Comparison of ENCODE assay signal across 25 cellular contexts in the genomic region with DNA sequence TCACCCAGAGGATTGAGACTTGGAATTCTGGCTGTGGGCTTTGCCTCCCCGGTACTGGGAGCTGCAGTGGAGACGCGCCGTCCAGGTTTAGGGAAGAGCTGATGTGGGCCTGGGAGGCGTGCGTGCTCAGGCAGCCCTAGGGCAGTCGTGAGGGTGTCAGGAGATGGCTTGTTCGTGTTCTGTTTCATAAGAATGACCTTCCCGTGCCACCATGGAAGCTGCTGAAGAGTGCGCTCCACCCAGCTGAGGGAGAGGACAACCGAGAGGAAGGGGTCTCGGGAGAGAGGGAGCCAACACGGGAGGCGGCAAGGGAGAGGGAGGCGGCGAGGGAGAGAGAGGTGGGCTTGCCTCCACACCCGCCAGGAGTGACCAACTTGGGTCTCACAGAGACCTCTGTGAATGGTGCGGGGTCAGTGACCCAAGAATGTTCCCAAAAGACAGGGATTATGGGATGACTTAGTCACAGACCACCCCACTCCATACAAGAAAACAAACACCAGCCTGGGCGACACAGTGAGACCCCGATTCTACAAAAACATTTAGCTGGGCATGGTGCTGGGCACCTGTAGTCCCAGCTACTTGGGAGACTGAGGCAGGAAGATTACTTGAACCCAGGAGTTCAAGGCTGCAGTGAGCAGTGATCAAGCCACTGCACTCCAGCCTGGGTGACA. TPM values are rescaled to one million over a fixed set of nuclear protein-coding genes. Genes with fewer than 3 reads are reported as not detected.
DNase-seq lines count a peak whose midpoint lies in the region; FAIRE-seq and TF ChIP-seq lines count a peak whose summit lies in the region.
"Had no signal": no experiment of that assay in that cellular context is flagged by ENCODE, and none has a peak within 500 bp of the region (broad histone marks: within the 10 kb centered on the region; RNA-seq: fewer than 3 reads in every experiment).

No MANE protein-coding gene starts in this region.

- H3K36me3 ChIP-seq in BLaER1: peaks cover 100% of the 10 kb centered on the region
- peaks cover 31% of the 10 kb centered on the region for H3K36me3 ChIP-seq in H7 (replicated peaks; ENCODE audit: control insufficient read depth, insufficient read depth, low read length)
- H3K36me3 ChIP-seq in neural progenitor cell: no peaks in the 10 kb centered on the region

- peak overlapping the region; percentile 68 for H3K27ac Mint-ChIP-seq in neural progenitor cell
- H3K27ac Mint-ChIP-seq: CD4-positive, alpha-beta memory T cell; IgD-negative memory B cell had no signal

- H3K4me3 Mint-ChIP-seq in neural progenitor cell: no peak overlapping the region
- H3K4me3 Mint-ChIP-seq: IgD-negative memory B cell had no signal

- H3K27ac ChIP-seq in BLaER1 (no peak overlapping the region), caudate nucleus (ENCODE audit: low read depth, low read length) (peak overlapping the region; percentile 74), neural progenitor cell (no peak overlapping the region)
- H3K27ac ChIP-seq: HL-60, KMS-11, SJCRH30 had no signal

- in situ Hi-C loops in G401 (cut with HindIII; ENCODE audit: low sequenced_read_pairs): no loop called here

- H3K4me2 ChIP-seq in BLaER1: no peak overlapping the region
- no peak overlapping the region for H3K4me2 ChIP-seq in neural progenitor cell
- H3K4me2 ChIP-seq: KMS-11 had no signal

- H3K27me3 Mint-ChIP-seq in neural progenitor cell (ENCODE audit: insufficient read depth, low read depth): peaks cover 2% of the 10 kb centered on the region
- H3K27me3 Mint-ChIP-seq: CD4-positive, alpha-beta memory T cell; IgD-negative memory B cell had no signal

- no peak for TF ChIP-seq POLR2A in GM12892 (IDR thresholded peaks at IDR 0.05; ENCODE audit: low read depth, low read length)

- H3K27me3 ChIP-seq in BLaER1 (no peaks in the 10 kb centered on the region), H7 (ENCODE audit: control insufficient read depth, insufficient read depth, low read length) (no peaks in the 10 kb centered on the region), neural progenitor cell (no peaks in the 10 kb centered on the region)
- H3K27me3 ChIP-seq: SJCRH30 had no signal

- H3K79me2 ChIP-seq in neural progenitor cell (ENCODE audit: low read depth): no peaks in the 10 kb centered on the region

- H3K9me3 Mint-ChIP-seq in neural progenitor cell: peaks cover 1% of the 10 kb centered on the region
- H3K9me3 Mint-ChIP-seq: CD4-positive, alpha-beta memory T cell; IgD-negative memory B cell had no signal

- H3K4me3 ChIP-seq in BLaER1 (no peak overlapping the region), H7 (ENCODE audit: insufficient read depth, low read depth, low read length) (no peak overlapping the region), neural progenitor cell (no peak overlapping the region)
- H3K4me3 ChIP-seq: SJCRH30 had no signal

- TF ChIP-seq CTCF in neural progenitor cell (IDR thresholded peaks at IDR 0.05): no peak

- H3K4me1 Mint-ChIP-seq in neural progenitor cell: no peaks in the 10 kb centered on the region
- H3K4me1 Mint-ChIP-seq: CD4-positive, alpha-beta memory T cell; IgD-negative memory B cell had no signal

- H3K4me1 ChIP-seq in BLaER1 (no peaks in the 10 kb centered on the region), neural progenitor cell (no peaks in the 10 kb centered on the region)
- H3K4me1 ChIP-seq: SJCRH30 had no signal

- no peak overlapping the region for H2AFZ ChIP-seq in neural progenitor cell (replicated peaks)

- DNase-seq in H7 (peak; percentile 26), caudate nucleus (lab: John Stamatoyannopoulos, UW) (no peak), neural progenitor cell (ENCODE audit: low spot score) (no peak), activated gamma-delta T cell (lab: John Stamatoyannopoulos, UW) (no peak), G401 (ENCODE audit: low spot score) (no peak), GM12892 (ENCODE audit: insufficient read length) (no peak)
- DNase-seq: AML-193; C1 segment of cervical spinal cord; CD4-positive, alpha-beta memory T cell; COR-L47; DMS 273 treated with DMSO at 0.1 percent for 48 hours; DMS79 treated with DMSO at 0.1 percent for 48 hours; GOT3; MM.1S; NCI-H2029; NCI-H446; NCI-H524 treated with DMSO at 0.1 percent for 48 hours; NCI-H774; PC-3; SJCRH30 had no signal

- H3K36me3 Mint-ChIP-seq in neural progenitor cell: peaks cover 36% of the 10 kb centered on the region
- H3K36me3 Mint-ChIP-seq: CD4-positive, alpha-beta memory T cell had no signal

- H3F3A ChIP-seq in neural progenitor cell (ENCODE audit: low read depth): no peaks in the 10 kb centered on the region

- no peaks in the 10 kb centered on the region for H3K9me3 ChIP-seq in BLaER1
- no peaks in the 10 kb centered on the region for H3K9me3 ChIP-seq in neural progenitor cell (ENCODE audit: low read depth)
- H3K9me3 ChIP-seq: SJCRH30 had no signal

- no peak for FAIRE-seq in GM12892 (lab: Jason Lieb, UNC)
- FAIRE-seq: A204.1 had no signal

- H4K20me1 ChIP-seq in BLaER1 (peaks cover 41% of the 10 kb centered on the region; the same call in 1 of the 2 replicates), neural progenitor cell (ENCODE audit: low read depth) (no peaks in the 10 kb centered on the region)

- H3K9ac ChIP-seq in BLaER1 (peak overlapping the region; percentile 19; the same call in 1 of the 2 replicates), neural progenitor cell (no peak overlapping the region)
- H3K9ac ChIP-seq: KMS-11 had no signal

RNA-seq across cellular contexts. Expression of gene TRMU, which starts 14.7 kb away (rescaled TPM):
- total RNA-seq in H7 (2014; rRNA removed; shearing (Covaris generic)): 72.9 and 76.2 TPM in 2 replicates
- 66.9 and 70.1 TPM in 2 replicates for total RNA-seq in neural progenitor cell (ENCODE audit: low replicate concordance)
- total RNA-seq in G401 (2014; rRNA removed; shearing (Covaris generic)): 55.4 and 57.7 TPM in 2 replicates
- polyA plus RNA-seq in GM12892 (2012; ENCODE audit: missing spikeins): 28.3 TPM

RNA-seq across cellular contexts. Expression of gene GTSE1, which starts 24.2 kb away (rescaled TPM):
- total RNA-seq in H7 (2014; rRNA removed; shearing (Covaris generic)): 38.8 and 42.9 TPM in 2 replicates
- total RNA-seq in neural progenitor cell (ENCODE audit: low replicate concordance): 29.7 and 38.8 TPM in 2 replicates
- 23.4 and 46.3 TPM in 2 replicates for total RNA-seq in G401 (2014; rRNA removed; shearing (Covaris generic))
- polyA plus RNA-seq in GM12892 (2012; ENCODE audit: missing spikeins): 12.0 TPM
- polyA plus RNA-seq: CD4-positive, alpha-beta memory T cell; IgD-negative memory B cell had no signal

RNA-seq across cellular contexts. Expression of gene TTC38, which starts 53.0 kb away (rescaled TPM):
- total RNA-seq in H7 (2014; rRNA removed; shearing (Covaris generic)): 21.8 and 24.0 TPM in 2 replicates
- 41.0 and 50.5 TPM in 2 replicates for total RNA-seq in neural progenitor cell (ENCODE audit: low replicate concordance)
- 28.2 and 37.7 TPM in 2 replicates for total RNA-seq in G401 (2014; rRNA removed; shearing (Covaris generic))
- 9.4 TPM for polyA plus RNA-seq in GM12892 (2012; ENCODE audit: missing spikeins)

RNA-seq across cellular contexts. Expression of gene PKDREJ, which starts 57.7 kb away (rescaled TPM):
- 0.07 TPM in 1 of 2 replicates, not detected in the other for total RNA-seq in H7 (2014; rRNA removed; shearing (Covaris generic))
- total RNA-seq in neural progenitor cell (ENCODE audit: low replicate concordance): not detected in 2 replicates
- total RNA-seq in G401 (2014; rRNA removed; shearing (Covaris generic)): not detected in 2 replicates
- polyA plus RNA-seq in GM12892 (2012; ENCODE audit: missing spikeins): 0.06 TPM
- total RNA-seq: CD4-positive, alpha-beta memory T cell; PC-3 had no signal
- polyA plus RNA-seq: CD4-positive, alpha-beta memory T cell; IgD-negative memory B cell had no signal
